ENCODE assay signal across 1 cellular context in the genomic region with DNA sequence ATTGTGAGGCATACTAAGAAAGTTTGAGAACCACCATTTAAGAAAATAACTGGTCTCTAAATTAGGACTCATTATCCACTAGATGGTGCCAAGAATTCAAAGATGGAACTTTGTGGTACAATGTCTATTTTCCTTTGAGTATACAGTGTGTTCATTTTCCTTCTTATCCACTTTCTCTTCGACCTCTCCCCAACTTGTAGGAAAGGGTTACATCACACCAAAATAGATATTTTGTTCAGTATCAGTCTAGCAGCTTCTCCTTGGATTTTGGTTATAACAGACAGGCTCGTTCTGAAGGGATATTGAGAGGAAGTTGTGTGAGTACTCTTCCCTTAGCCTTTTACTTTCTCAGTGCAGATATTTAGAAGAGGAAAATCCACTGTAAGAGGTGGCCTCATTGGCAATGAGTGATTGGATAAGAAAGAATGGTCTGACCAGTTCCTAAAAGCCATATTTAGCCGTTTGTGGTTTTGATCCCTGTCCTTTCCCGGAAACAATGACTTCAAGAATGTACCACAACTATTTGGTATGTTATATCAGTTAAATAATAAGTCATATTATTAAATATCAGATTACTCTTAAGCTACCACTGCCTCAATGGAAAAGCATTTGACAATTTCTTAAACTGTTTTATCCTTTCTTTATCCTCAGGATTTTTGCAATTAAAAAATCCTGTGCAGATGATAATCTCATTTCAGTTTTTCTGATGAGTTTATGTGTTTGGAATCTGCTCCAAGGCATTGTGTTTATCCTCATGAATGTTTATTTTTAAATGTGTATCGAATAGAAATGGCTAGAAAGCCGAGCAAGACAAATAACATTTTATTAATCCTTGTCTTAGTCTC.
TF ChIP-seq lines count a peak whose summit lies in the region.

No MANE protein-coding gene starts in this region.

TF ChIP-seq in GM23338, 12 proteins besides CTCF, POLR2A, EP300 and RAD21 (continued from another document):
- TF ChIP-seq, protein P1, sequence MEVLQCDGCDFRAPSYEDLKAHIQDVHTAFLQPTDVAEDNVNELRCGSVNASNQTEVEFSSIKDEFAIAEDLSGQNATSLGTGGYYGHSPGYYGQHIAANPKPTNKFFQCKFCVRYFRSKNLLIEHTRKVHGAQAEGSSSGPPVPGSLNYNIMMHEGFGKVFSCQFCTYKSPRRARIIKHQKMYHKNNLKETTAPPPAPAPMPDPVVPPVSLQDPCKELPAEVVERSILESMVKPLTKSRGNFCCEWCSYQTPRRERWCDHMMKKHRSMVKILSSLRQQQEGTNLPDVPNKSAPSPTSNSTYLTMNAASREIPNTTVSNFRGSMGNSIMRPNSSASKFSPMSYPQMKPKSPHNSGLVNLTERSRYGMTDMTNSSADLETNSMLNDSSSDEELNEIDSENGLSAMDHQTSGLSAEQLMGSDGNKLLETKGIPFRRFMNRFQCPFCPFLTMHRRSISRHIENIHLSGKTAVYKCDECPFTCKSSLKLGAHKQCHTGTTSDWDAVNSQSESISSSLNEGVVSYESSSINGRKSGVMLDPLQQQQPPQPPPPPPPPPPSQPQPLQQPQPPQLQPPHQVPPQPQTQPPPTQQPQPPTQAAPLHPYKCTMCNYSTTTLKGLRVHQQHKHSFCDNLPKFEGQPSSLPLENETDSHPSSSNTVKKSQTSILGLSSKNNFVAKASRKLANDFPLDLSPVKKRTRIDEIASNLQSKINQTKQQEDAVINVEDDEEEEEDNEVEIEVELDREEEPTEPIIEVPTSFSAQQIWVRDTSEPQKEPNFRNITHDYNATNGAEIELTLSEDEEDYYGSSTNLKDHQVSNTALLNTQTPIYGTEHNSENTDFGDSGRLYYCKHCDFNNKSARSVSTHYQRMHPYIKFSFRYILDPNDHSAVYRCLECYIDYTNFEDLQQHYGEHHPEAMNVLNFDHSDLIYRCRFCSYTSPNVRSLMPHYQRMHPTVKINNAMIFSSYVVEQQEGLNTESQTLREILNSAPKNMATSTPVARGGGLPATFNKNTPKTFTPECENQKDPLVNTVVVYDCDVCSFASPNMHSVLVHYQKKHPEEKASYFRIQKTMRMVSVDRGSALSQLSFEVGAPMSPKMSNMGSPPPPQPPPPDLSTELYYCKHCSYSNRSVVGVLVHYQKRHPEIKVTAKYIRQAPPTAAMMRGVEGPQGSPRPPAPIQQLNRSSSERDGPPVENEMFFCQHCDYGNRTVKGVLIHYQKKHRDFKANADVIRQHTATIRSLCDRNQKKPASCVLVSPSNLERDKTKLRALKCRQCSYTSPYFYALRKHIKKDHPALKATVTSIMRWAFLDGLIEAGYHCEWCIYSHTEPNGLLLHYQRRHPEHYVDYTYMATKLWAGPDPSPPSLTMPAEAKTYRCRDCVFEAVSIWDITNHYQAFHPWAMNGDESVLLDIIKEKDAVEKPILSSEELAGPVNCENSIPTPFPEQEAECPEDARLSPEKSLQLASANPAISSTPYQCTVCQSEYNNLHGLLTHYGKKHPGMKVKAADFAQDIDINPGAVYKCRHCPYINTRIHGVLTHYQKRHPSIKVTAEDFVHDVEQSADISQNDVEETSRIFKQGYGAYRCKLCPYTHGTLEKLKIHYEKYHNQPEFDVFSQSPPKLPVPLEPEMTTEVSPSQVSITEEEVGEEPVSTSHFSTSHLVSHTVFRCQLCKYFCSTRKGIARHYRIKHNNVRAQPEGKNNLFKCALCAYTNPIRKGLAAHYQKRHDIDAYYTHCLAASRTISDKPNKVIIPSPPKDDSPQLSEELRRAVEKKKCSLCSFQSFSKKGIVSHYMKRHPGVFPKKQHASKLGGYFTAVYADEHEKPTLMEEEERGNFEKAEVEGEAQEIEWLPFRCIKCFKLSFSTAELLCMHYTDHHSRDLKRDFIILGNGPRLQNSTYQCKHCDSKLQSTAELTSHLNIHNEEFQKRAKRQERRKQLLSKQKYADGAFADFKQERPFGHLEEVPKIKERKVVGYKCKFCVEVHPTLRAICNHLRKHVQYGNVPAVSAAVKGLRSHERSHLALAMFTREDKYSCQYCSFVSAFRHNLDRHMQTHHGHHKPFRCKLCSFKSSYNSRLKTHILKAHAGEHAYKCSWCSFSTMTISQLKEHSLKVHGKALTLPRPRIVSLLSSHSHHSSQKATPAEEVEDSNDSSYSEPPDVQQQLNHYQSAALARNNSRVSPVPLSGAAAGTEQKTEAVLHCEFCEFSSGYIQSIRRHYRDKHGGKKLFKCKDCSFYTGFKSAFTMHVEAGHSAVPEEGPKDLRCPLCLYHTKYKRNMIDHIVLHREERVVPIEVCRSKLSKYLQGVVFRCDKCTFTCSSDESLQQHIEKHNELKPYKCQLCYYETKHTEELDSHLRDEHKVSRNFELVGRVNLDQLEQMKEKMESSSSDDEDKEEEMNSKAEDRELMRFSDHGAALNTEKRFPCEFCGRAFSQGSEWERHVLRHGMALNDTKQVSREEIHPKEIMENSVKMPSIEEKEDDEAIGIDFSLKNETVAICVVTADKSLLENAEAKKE (CRISPR knock-in tag; IDR thresholded peaks at IDR 0.05), result no peak
- TF ChIP-seq NANOG (IDR thresholded peaks at IDR 0.05; ENCODE audit: borderline replicate concordance), result no peak
TF ChIP-seq in GM23338: peak in this region for 0.
